In genomic region chr7:69414555-69414954, GRCh38 we compare ENCODE assay signal across 29 cellular contexts.
"Had no signal": no experiment of that assay in that cellular context is flagged by ENCODE, and none has a peak within 500 bp of the region (broad histone marks: within the 10 kb centered on the region; RNA-seq: fewer than 3 reads in every experiment).

No MANE protein-coding gene starts in this region.

- H3K36me3 ChIP-seq: colonic mucosa, esophagus muscularis mucosa, esophagus squamous epithelium, gastrocnemius medialis, gastroesophageal sphincter, heart left ventricle, heart right ventricle had no signal

- H3K27me3 ChIP-seq: colonic mucosa, dorsolateral prefrontal cortex, esophagus muscularis mucosa, esophagus squamous epithelium, foreskin keratinocyte, gastrocnemius medialis, gastroesophageal sphincter, heart left ventricle, heart right ventricle had no signal

- H3K27ac Mint-ChIP-seq: dendritic cell treated with granulocyte-macrophage colony-stimulating factor and Interleukin-4, amounts not matched to agents 40 ng/mL and 50 ng/mL, for 4 days; effector memory CD8-positive, alpha-beta T cell; endodermal cell had no signal

- FAIRE-seq: colon, endometrium, endothelial cell of umbilical vein, frontal cortex had no signal

- H3K4me3 ChIP-seq: colonic mucosa, coronary artery, dorsolateral prefrontal cortex, esophagus muscularis mucosa, esophagus squamous epithelium, gastrocnemius medialis, gastroesophageal sphincter, heart left ventricle, heart right ventricle had no signal

- H3K9me3 ChIP-seq: colonic mucosa, esophagus muscularis mucosa, esophagus squamous epithelium, gastrocnemius medialis, gastroesophageal sphincter had no signal

- H3K4me1 ChIP-seq: colonic mucosa, esophagus squamous epithelium, foreskin keratinocyte had no signal

- DNase-seq: colonic mucosa; cortex of kidney; dermis blood vessel endothelial cell; dorsolateral prefrontal cortex; effector CD4-positive, alpha-beta T cell; effector CD8-positive, alpha-beta T cell; effector memory CD4-positive, alpha-beta T cell; effector memory CD8-positive, alpha-beta T cell; endodermal cell; erythroblast; esophagus squamous epithelium; foreskin fibroblast; foreskin keratinocyte; foreskin melanocyte; gastrocnemius medialis; glutamatergic neuron; head of caudate nucleus; heart left ventricle; heart right ventricle had no signal

- H3K4me3 Mint-ChIP-seq: dendritic cell treated with granulocyte-macrophage colony-stimulating factor and Interleukin-4, amounts not matched to agents 40 ng/mL and 50 ng/mL, for 4 days; effector memory CD8-positive, alpha-beta T cell; endodermal cell had no signal

- H3K27ac ChIP-seq: colonic mucosa, coronary artery, dorsolateral prefrontal cortex, epithelial cell of prostate, esophagus muscularis mucosa, esophagus squamous epithelium, foreskin keratinocyte, gastrocnemius medialis, gastroesophageal sphincter, heart left ventricle, heart right ventricle had no signal

- ATAC-seq: effector memory CD8-positive, alpha-beta T cell; esophagus mucosa; foreskin keratinocyte; gastrocnemius medialis; gastroesophageal sphincter; heart left ventricle; heart right ventricle had no signal
